Comparison of ENCODE assay signal across 27 cellular contexts in genomic region chr9:133644968-133645765, GRCh38. TPM values are rescaled to one million over a fixed set of nuclear protein-coding genes. Genes with fewer than 3 reads are reported as not detected.
"Had no signal": no experiment of that assay in that cellular context is flagged by ENCODE, and none has a peak within 500 bp of the region (broad histone marks: within the 10 kb centered on the region; RNA-seq: fewer than 3 reads in every experiment).

No MANE protein-coding gene starts in this region.

- H3K36me3 Mint-ChIP-seq: activated naive CD8-positive, alpha-beta T cell; memory B cell; type B pancreatic cell had no signal

- H3K27ac ChIP-seq: adrenal gland, coronary artery, esophagus muscularis mucosa, sigmoid colon, thoracic aorta, vagina, WERI-Rb-1 had no signal

- ATAC-seq: activated CD8-positive, alpha-beta T cell treated with anti-CD3 and anti-CD28 coated beads, Interleukin-2, amount 10 ng/mL, durations not matched to agents 7 days and 5 days; mucosa of descending colon had no signal

- H3K4me3 Mint-ChIP-seq: activated CD4-positive, alpha-beta T cell treated with anti-CD3 and anti-CD28 coated beads, Interleukin-2, amount 10 ng/mL, durations not matched to agents 7 days and 5 days; activated CD8-positive, alpha-beta T cell treated with anti-CD3 and anti-CD28 coated beads, Interleukin-2, amount 10 ng/mL, durations not matched to agents 7 days and 5 days; activated naive CD8-positive, alpha-beta T cell; activated T-cell treated with anti-CD3 and anti-CD28 coated beads, Interleukin-2, amount 50 U/mL, for 24 hours; memory B cell; nephron progenitor cell; type B pancreatic cell had no signal

- H3K27me3 ChIP-seq: adrenal gland, vagina had no signal

- DNase-seq: activated CD4-positive, alpha-beta T cell treated with anti-CD3 and anti-CD28 coated beads, Interleukin-2, amount 10 ng/mL, durations not matched to agents 7 days and 5 days; activated CD4-positive, CD25-positive, alpha-beta regulatory T cell treated with anti-CD3 and anti-CD28 coated beads, Interleukin-2, amount 50 U/mL, for 72 hours; activated CD8-positive, alpha-beta T cell treated with anti-CD3 and anti-CD28 coated beads, Interleukin-2, amount 10 ng/mL, durations not matched to agents 7 days and 5 days; activated naive CD4-positive, alpha-beta T cell; activated T-cell treated with anti-CD3 and anti-CD28 coated beads, Interleukin-2, amount 50 U/mL, for 24 hours; adrenal gland; hypothalamus; mucosa of descending colon; nephron progenitor cell; occipital lobe; sigmoid colon; stimulated activated CD4-positive, alpha-beta T cell treated with anti-CD3 and anti-CD28 coated beads, Interleukin-2, amount 100 ng/mL, for 48 hours; stimulated activated CD8-positive, alpha-beta memory T cell treated with anti-CD3 and anti-CD28 coated beads, Interleukin-4, amount 100 ng/mL, for 48 hours; stimulated activated naive CD4-positive, alpha-beta T cell; WERI-Rb-1 had no signal

- H3K36me3 ChIP-seq: adrenal gland, esophagus muscularis mucosa, sigmoid colon, thoracic aorta, vagina, WERI-Rb-1 had no signal

- H3K4me1 ChIP-seq: adrenal gland, esophagus muscularis mucosa, sigmoid colon, vagina had no signal

- H3K9me3 ChIP-seq: adrenal gland, esophagus muscularis mucosa, mucosa of descending colon, sigmoid colon, thoracic aorta, vagina had no signal

- H3K9me3 Mint-ChIP-seq: activated CD4-positive, alpha-beta T cell treated with anti-CD3 and anti-CD28 coated beads, Interleukin-2, amount 10 ng/mL, durations not matched to agents 7 days and 5 days; activated T-cell treated with anti-CD3 and anti-CD28 coated beads, Interleukin-2, amount 50 U/mL, for 24 hours; activated T-helper 2 cell treated with anti-CD3 and anti-CD28 coated beads, Interferon-gamma antibody, Interleukin-2, Interleukin-4, amounts not matched to agents 10 μg/mL and 5 μg/mL and 100 μg/mL, durations not matched to agents 14 hours and 24 hours and 36 hours; memory B cell; nephron progenitor cell; type B pancreatic cell had no signal

- H3K4me3 ChIP-seq: adrenal gland, coronary artery, esophagus muscularis mucosa, mucosa of descending colon, sigmoid colon, thoracic aorta, vagina had no signal

- H3K27me3 Mint-ChIP-seq: activated CD4-positive, alpha-beta T cell treated with anti-CD3 and anti-CD28 coated beads, Interleukin-2, amount 10 ng/mL, durations not matched to agents 7 days and 5 days; activated naive CD8-positive, alpha-beta T cell had no signal

- H3K27ac Mint-ChIP-seq: activated CD4-positive, alpha-beta T cell treated with anti-CD3 and anti-CD28 coated beads, Interleukin-2, amount 10 ng/mL, durations not matched to agents 7 days and 5 days; activated CD8-positive, alpha-beta T cell treated with anti-CD3 and anti-CD28 coated beads, Interleukin-2, amount 10 ng/mL, durations not matched to agents 7 days and 5 days; activated naive CD8-positive, alpha-beta T cell; activated T-cell treated with anti-CD3 and anti-CD28 coated beads, Interleukin-2, amount 50 U/mL, for 24 hours; activated T-helper 2 cell treated with anti-CD3 and anti-CD28 coated beads, Interferon-gamma antibody, Interleukin-2, Interleukin-4, amounts not matched to agents 10 μg/mL and 5 μg/mL and 100 μg/mL, durations not matched to agents 14 hours and 24 hours and 36 hours; memory B cell; nephron progenitor cell; type B pancreatic cell had no signal

- H3K4me1 Mint-ChIP-seq: activated CD4-positive, alpha-beta T cell treated with anti-CD3 and anti-CD28 coated beads, Interleukin-2, amount 10 ng/mL, durations not matched to agents 7 days and 5 days; memory B cell had no signal

RNA-seq across cellular contexts. Expression of gene DBH, which starts 9.0 kb away (rescaled TPM):
- total RNA-seq: activated CD4-positive, alpha-beta T cell treated with anti-CD3 and anti-CD28 coated beads, Interleukin-2, amount 10 ng/mL, durations not matched to agents 7 days and 5 days; activated CD8-positive, alpha-beta T cell treated with anti-CD3 and anti-CD28 coated beads, Interleukin-2, amount 10 ng/mL, durations not matched to agents 7 days and 5 days; activated T-helper 2 cell treated with anti-CD3 and anti-CD28 coated beads, Interferon-gamma antibody, Interleukin-2, Interleukin-4, amounts not matched to agents 10 μg/mL and 5 μg/mL and 100 μg/mL, durations not matched to agents 14 hours and 24 hours and 36 hours; bronchial epithelial cell; mucosa of descending colon; occipital lobe; renal cortical epithelial cell; sigmoid colon; T-helper 2 cell treated with Interferon-gamma antibody and Interleukin-4, amounts not matched to agents 100 ng/mL and 5 ng/mL, for 36 hours; thoracic aorta had no signal

RNA-seq across cellular contexts. Expression of gene FAM163B, which starts 36.0 kb away (rescaled TPM):
- total RNA-seq: activated CD4-positive, alpha-beta T cell treated with anti-CD3 and anti-CD28 coated beads, Interleukin-2, amount 10 ng/mL, durations not matched to agents 7 days and 5 days; activated CD8-positive, alpha-beta T cell treated with anti-CD3 and anti-CD28 coated beads, Interleukin-2, amount 10 ng/mL, durations not matched to agents 7 days and 5 days; activated T-helper 2 cell treated with anti-CD3 and anti-CD28 coated beads, Interferon-gamma antibody, Interleukin-2, Interleukin-4, amounts not matched to agents 10 μg/mL and 5 μg/mL and 100 μg/mL, durations not matched to agents 14 hours and 24 hours and 36 hours; bronchial epithelial cell; esophagus muscularis mucosa; lower leg skin; renal cortical epithelial cell; T-helper 2 cell treated with Interferon-gamma antibody and Interleukin-4, amounts not matched to agents 100 ng/mL and 5 ng/mL, for 36 hours; thoracic aorta; vagina had no signal
